In the genomic region with DNA sequence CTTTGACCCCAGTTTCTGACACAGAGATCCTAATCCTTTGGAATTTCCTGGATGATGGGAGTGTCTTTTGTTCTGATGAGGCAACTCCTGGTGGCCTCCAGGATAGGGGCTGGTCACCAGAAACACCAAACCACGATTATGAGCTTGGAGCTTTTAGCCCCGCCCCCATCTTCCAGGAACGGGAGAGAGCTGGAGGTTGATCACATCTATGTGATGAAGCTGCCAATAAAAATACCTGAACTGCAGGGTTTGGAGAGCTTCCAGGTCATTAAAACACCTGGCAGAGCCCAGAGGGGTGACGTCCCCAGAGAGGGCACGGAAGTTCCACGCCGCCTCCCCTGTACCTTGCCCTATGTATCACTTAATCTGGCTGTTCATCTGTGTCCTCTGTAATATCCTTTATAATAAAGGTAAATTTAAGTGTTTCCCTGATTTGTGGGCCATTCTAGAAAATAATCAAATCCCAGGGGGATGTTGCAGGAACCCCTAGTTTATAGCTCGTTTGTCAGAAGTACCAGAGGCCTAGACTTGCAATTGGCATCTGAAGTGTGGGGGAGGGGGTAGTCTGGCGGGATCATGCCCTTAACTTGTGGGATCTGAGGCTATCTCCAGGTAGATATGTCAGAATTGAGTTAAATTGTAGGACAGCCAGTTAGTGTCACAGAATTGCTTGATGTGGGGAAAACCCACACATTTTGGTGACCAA, we compare ENCODE assay signal across 12 cellular contexts. TPM values are rescaled to one million over a fixed set of nuclear protein-coding genes. Genes with fewer than 3 reads are reported as not detected.
A peak's percentile ranks its signal among the peaks of the same experiment; 100 is the strongest.
DNase-seq lines count a peak whose midpoint lies in the region; ATAC-seq, FAIRE-seq and TF ChIP-seq lines count a peak whose summit lies in the region.
"Had no signal": no experiment of that assay in that cellular context is flagged by ENCODE, and none has a peak within 500 bp of the region (broad histone marks: within the 10 kb centered on the region; RNA-seq: fewer than 3 reads in every experiment).

No MANE protein-coding gene starts in this region.

- peaks cover 15 to 28% of the 10 kb centered on the region in 2 donors for H3K4me1 Mint-ChIP-seq in immature natural killer cell

- no peak overlapping the region for H3K4me3 Mint-ChIP-seq in immature natural killer cell
- H3K4me3 Mint-ChIP-seq: activated CD8-positive, alpha-beta T cell treated with anti-CD3 and anti-CD28 coated beads, Interleukin-2, amount 10 ng/mL, durations not matched to agents 7 days and 5 days had no signal

- H3K9me2 ChIP-seq in HCT116 (ENCODE audit: insufficient read depth): no peaks in the 10 kb centered on the region

- no peaks in the 10 kb centered on the region for H3K79me2 ChIP-seq in HCT116 (ENCODE audit: insufficient read depth, low read length)

- peaks cover 0 to 5% (median 0%) of the 10 kb centered on the region in 3 donors for H3K27me3 Mint-ChIP-seq in immature natural killer cell (ENCODE audit: low read depth in 3 of 3)

- TF ChIP-seq POLR2A in HCT116 (IDR thresholded peaks at IDR 0.05; ENCODE audit: borderline replicate concordance, extremely low read depth, insufficient read depth, insufficient read length): no peak

- no peak for FAIRE-seq in RCC 7860 (lab: Jason Lieb, UNC)
- FAIRE-seq: endometrium had no signal

- H3K27ac ChIP-seq in HCT116 (ENCODE audit: low read depth, low read length): no peak overlapping the region
- no peak overlapping the region for H3K27ac ChIP-seq in foreskin keratinocyte

- peak; percentile 69 for ATAC-seq in HCT116
- ATAC-seq in foreskin keratinocyte: peak; percentile 65
- peak; percentile 27 for ATAC-seq in sciatic nerve
- ATAC-seq in activated naive CD4-positive, alpha-beta T cell treated with anti-CD3 and anti-CD28 coated beads, Interleukin-2, amount 50 U/mL, for 72 hours: no peak
- ATAC-seq: activated CD8-positive, alpha-beta T cell treated with anti-CD3 and anti-CD28 coated beads, Interleukin-2, amount 10 ng/mL, durations not matched to agents 7 days and 5 days had no signal

- no peak overlapping the region for H3K9ac ChIP-seq in HCT116 (ENCODE audit: low read length)

- intact Hi-C loops in HCT116 (cut with micrococcal nuclease) (loop anchor here (1.0 kb wide), 1 partner anchor 48 kb away; no protein-coding TSS in a partner anchor), sciatic nerve (cut with DNase I) (no loop called here)

- no peak overlapping the region for H3K4me3 ChIP-seq in HCT116 (replicated peaks in 1 of 2; ENCODE audit: low read depth in 1 of 2, low read length in 2 of 2)

- RAD21 ChIA-PET in HCT116 (lab: Charles Lee; ENCODE audit: low non-redundant PET in 1 of 2, low total read pairs in 2 of 2, uncharacterized antibody in 2 of 2, unreplicated experiment in 2 of 2): no interaction called here

- no peak for TF ChIP-seq RAD21 in HCT116 (IDR thresholded peaks at IDR 0.05; ENCODE audit: low read depth)

- DNase-seq in HCT116 (ENCODE audit: low read depth, low spot score): no peak
- peak; percentile 37 for DNase-seq in RCC 7860 (ENCODE audit: low spot score)
- DNase-seq in foreskin keratinocyte: peak; percentile 26 to 50
- DNase-seq in sciatic nerve (ENCODE audit: low spot score): no peak
- DNase-seq in stimulated activated CD4-positive, alpha-beta T cell treated with anti-CD3 and anti-CD28 coated beads, Interleukin-15, amount 100 ng/mL, for 24 hours: no peak
- no peak for DNase-seq in DMS 273 treated with DMSO at 0.1 percent for 48 hours (lab: John Stamatoyannopoulos, UW)
- no peak for DNase-seq in activated naive CD4-positive, alpha-beta T cell treated with anti-CD3 and anti-CD28 coated beads, Interleukin-2, amount 50 U/mL, for 72 hours (ENCODE audit: low spot score in 2 of 2)
- no peak for DNase-seq in immature natural killer cell
- DNase-seq: activated CD8-positive, alpha-beta T cell treated with anti-CD3 and anti-CD28 coated beads, Interleukin-2, amount 10 ng/mL, durations not matched to agents 7 days and 5 days; DND-41; stimulated activated CD4-positive, alpha-beta T cell treated with anti-CD3 and anti-CD28 coated beads, Interleukin-4, amount 100 ng/mL, for 4 hours had no signal

- H2AFZ ChIP-seq in HCT116 (ENCODE audit: low read depth, low read length, poor library complexity, severe bottlenecking): no peak overlapping the region

- H3K4me1 ChIP-seq in HCT116 (ENCODE audit: control insufficient read depth in 1 of 2, insufficient read depth in 2 of 2, low read length in 2 of 2) (peaks cover 7% of the 10 kb centered on the region in 2 experiments; a peak in 3 of 4 replicates), foreskin keratinocyte (peaks cover 20% of the 10 kb centered on the region)

- no peaks in the 10 kb centered on the region for H3K9me3 Mint-ChIP-seq in activated naive CD4-positive, alpha-beta T cell treated with anti-CD3 and anti-CD28 coated beads, Interleukin-2, amount 50 U/mL, for 72 hours
- H3K9me3 Mint-ChIP-seq in immature natural killer cell: no peaks in the 10 kb centered on the region

- peaks cover 0 to 2% of the 10 kb centered on the region in 2 experiments; a peak in 1 of 4 replicates for H3K36me3 ChIP-seq in HCT116 (ENCODE audit: control insufficient read depth in 1 of 2, insufficient read depth in 2 of 2, low read length in 2 of 2)

- TF ChIP-seq CTCF in HCT116 (IDR thresholded peaks at IDR 0.05 in 2 of 3, conservative IDR thresholded peaks at IDR 0.05 in 1 of 3; ENCODE audit: borderline replicate concordance in 1 of 3, insufficient read depth in 1 of 3, low read depth in 2 of 3, low read length in 2 of 3) (no peak), foreskin keratinocyte (conservative IDR thresholded peaks at IDR 0.05) (no peak)

- no TSS peak for BruUV-seq in HCT116 (replicated peaks; lab: Mats Ljungman, UMichigan)

- POLR2A ChIA-PET in HCT116 (lab: Charles Lee): no interaction called here

- no peaks in the 10 kb centered on the region for H3K27me3 ChIP-seq in HCT116 (ENCODE audit: insufficient read depth, low read length)
- H3K27me3 ChIP-seq in foreskin keratinocyte: no peaks in the 10 kb centered on the region

- CTCF ChIA-PET in HCT116 (lab: Charles Lee): no interaction called here

- H3K4me2 ChIP-seq in HCT116 (ENCODE audit: low read length): no peak overlapping the region

- H3K36me3 Mint-ChIP-seq in activated naive CD4-positive, alpha-beta T cell treated with anti-CD3 and anti-CD28 coated beads, Interleukin-2, amount 50 U/mL, for 72 hours: no peaks in the 10 kb centered on the region
- H3K36me3 Mint-ChIP-seq in immature natural killer cell: peaks cover 34 to 46% (median 40%) of the 10 kb centered on the region in 3 donors

- no peak overlapping the region for H3K27ac Mint-ChIP-seq in activated naive CD4-positive, alpha-beta T cell treated with anti-CD3 and anti-CD28 coated beads, Interleukin-2, amount 50 U/mL, for 72 hours
- no peak overlapping the region for H3K27ac Mint-ChIP-seq in immature natural killer cell
- H3K27ac Mint-ChIP-seq: activated CD8-positive, alpha-beta T cell treated with anti-CD3 and anti-CD28 coated beads, Interleukin-2, amount 10 ng/mL, durations not matched to agents 7 days and 5 days had no signal

- no peaks in the 10 kb centered on the region for H3K9me3 ChIP-seq in HCT116 (ENCODE audit: control insufficient read depth in 1 of 2, insufficient read depth in 1 of 2, low read depth in 1 of 2, low read length in 2 of 2)

- no peaks in the 10 kb centered on the region for H4K20me1 ChIP-seq in HCT116 (ENCODE audit: insufficient read depth)

TF ChIP-seq in HCT116, 20 proteins besides CTCF, POLR2A, EP300 and RAD21 (continues in another document):
- TF ChIP-seq EZH2 (IDR thresholded peaks at IDR 0.05) (no peak), SIN3A (IDR thresholded peaks at IDR 0.05; ENCODE audit: low read depth) (no peak), ZFX (IDR thresholded peaks at IDR 0.05) (no peak), JUND (IDR thresholded peaks at IDR 0.05) (no peak), YY1 (IDR thresholded peaks at IDR 0.05; ENCODE audit: extremely low read depth, insufficient replicate concordance, low read depth, low read length) (no peak), POLR2AphosphoS5 (IDR thresholded peaks at IDR 0.05; ENCODE audit: low read depth, low read length) (no peak), SP1 (IDR thresholded peaks at IDR 0.05; ENCODE audit: low read depth) (no peak)
- TF ChIP-seq, protein P1, sequence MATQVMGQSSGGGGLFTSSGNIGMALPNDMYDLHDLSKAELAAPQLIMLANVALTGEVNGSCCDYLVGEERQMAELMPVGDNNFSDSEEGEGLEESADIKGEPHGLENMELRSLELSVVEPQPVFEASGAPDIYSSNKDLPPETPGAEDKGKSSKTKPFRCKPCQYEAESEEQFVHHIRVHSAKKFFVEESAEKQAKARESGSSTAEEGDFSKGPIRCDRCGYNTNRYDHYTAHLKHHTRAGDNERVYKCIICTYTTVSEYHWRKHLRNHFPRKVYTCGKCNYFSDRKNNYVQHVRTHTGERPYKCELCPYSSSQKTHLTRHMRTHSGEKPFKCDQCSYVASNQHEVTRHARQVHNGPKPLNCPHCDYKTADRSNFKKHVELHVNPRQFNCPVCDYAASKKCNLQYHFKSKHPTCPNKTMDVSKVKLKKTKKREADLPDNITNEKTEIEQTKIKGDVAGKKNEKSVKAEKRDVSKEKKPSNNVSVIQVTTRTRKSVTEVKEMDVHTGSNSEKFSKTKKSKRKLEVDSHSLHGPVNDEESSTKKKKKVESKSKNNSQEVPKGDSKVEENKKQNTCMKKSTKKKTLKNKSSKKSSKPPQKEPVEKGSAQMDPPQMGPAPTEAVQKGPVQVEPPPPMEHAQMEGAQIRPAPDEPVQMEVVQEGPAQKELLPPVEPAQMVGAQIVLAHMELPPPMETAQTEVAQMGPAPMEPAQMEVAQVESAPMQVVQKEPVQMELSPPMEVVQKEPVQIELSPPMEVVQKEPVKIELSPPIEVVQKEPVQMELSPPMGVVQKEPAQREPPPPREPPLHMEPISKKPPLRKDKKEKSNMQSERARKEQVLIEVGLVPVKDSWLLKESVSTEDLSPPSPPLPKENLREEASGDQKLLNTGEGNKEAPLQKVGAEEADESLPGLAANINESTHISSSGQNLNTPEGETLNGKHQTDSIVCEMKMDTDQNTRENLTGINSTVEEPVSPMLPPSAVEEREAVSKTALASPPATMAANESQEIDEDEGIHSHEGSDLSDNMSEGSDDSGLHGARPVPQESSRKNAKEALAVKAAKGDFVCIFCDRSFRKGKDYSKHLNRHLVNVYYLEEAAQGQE (IDR thresholded peaks at IDR 0.05; ENCODE audit: low read depth): no peak

RNA-seq across cellular contexts. Expression of a gene that starts 21.2 kb away (rescaled TPM):
- total RNA-seq in HCT116 (2021; ENCODE audit: unreplicated experiment) (22.6 TPM), foreskin keratinocyte (23.3 and 31.2 TPM in 2 replicates), sciatic nerve (53.4 TPM)
- polyA plus RNA-seq in HCT116 (2012): 13.1 and 14.9 TPM in 2 replicates
- polyA plus RNA-seq in foreskin keratinocyte (10.9 and 12.0 TPM in 2 replicates), immature natural killer cell (10 to 100 TPM in 2 of 3 donors, 1 to 10 TPM in 1; 9.5 to 14.1 (median 10.5) TPM)
- 10 to 100 TPM; 17.2 to 19.3 TPM for total RNA-seq in activated naive CD4-positive, alpha-beta T cell treated with anti-CD3 and anti-CD28 coated beads, Interleukin-2, amount 50 U/mL, for 72 hours

Comparison
In these comparisons a context has a peak if more than half of its experiments do, and no peak if none do; other contexts are left out.
1. ATAC-seq: peak in HCT116 (single experiment), foreskin keratinocyte (single experiment) and sciatic nerve (single experiment); none in activated naive CD4-positive, alpha-beta T cell treated with anti-CD3 and anti-CD28 coated beads, Interleukin-2, amount 50 U/mL, for 72 hours (0 of 2).
2. DNase-seq: peak in RCC 7860 (single experiment) and foreskin keratinocyte (2 of 2); none in HCT116 (single experiment), sciatic nerve (single experiment), stimulated activated CD4-positive, alpha-beta T cell treated with anti-CD3 and anti-CD28 coated beads, Interleukin-15, amount 100 ng/mL, for 24 hours (single experiment), DMS 273 treated with DMSO at 0.1 percent for 48 hours (single experiment), activated naive CD4-positive, alpha-beta T cell treated with anti-CD3 and anti-CD28 coated beads, Interleukin-2, amount 50 U/mL, for 72 hours (0 of 2) and immature natural killer cell (0 of 3).